ENCODE assay signal across 9 cellular contexts in the genomic region with DNA sequence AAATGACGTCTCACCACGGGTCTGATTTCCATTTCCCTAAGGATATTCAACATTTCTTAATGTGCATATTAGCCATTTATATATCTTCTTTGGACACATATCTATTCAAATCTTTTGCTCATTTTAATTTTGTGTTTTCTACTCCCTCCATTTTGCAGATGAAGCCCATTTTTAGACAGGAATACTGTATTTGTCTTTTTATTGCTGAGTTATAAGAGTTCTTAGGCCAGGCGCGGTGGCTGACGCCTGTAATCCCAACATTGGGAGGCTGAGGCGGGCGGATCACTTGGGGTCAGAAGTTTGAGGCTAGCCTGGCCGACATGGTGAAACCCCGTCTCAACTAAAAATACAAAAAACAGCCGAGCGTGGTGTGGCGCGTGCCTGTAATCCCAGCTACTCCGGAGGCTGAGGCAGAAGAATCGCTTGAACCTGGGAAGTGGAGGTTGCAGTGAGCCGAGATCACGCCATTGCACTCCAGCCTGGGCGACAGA. TPM values are rescaled to one million over a fixed set of nuclear protein-coding genes. Genes with fewer than 3 reads are reported as not detected.
DNase-seq lines count a peak whose midpoint lies in the region; ATAC-seq, FAIRE-seq and TF ChIP-seq lines count a peak whose summit lies in the region.
"Not testable (repeated sequence)": the region's sequence is repeated elsewhere in the genome, so short reads cannot be mapped to it uniquely, and the experiment has no call there.
"Had no signal": no experiment of that assay in that cellular context is flagged by ENCODE, and none has a peak within 500 bp of the region (broad histone marks: within the 10 kb centered on the region; RNA-seq: fewer than 3 reads in every experiment).

No MANE protein-coding gene starts in this region.

- H3K79me2 ChIP-seq in HepG2 (ENCODE audit: insufficient read depth, low read length) = peaks cover 44% of the 10 kb centered on the region

- not testable (repeated sequence) for H2AFZ ChIP-seq in HepG2 (ENCODE audit: low read length)

- POLR2A ChIA-PET in HepG2 (lab: Yijun Ruan, JAX) = interaction anchor here (0.7 to 2.7 kb wide), 6 partner anchors 28 to 50 kb away, joined by 3 to 17 read pairs (median 6); partner anchors contain the start of gene TMEM25

- H3K4me3 ChIP-seq in GM12865 (ENCODE audit: low read depth, low read length) = peak overlapping the region; percentile 93
- peak overlapping the region; percentile 99 for H3K4me3 ChIP-seq in RWPE2 (ENCODE audit: severe bottlenecking)
- H3K4me3 ChIP-seq in HepG2 (replicated peaks in 1 of 3; ENCODE audit: insufficient read depth in 1 of 3, low read depth in 2 of 3, low read length in 3 of 3) = peak overlapping the region; percentile 68 to 97 (median 94)
- peak overlapping the region; percentile 85 for H3K4me3 ChIP-seq in rectal smooth muscle tissue (ENCODE audit: low read length)
- H3K4me3 ChIP-seq in aorta (ENCODE audit: low read length in 2 of 2) = peak overlapping the region; percentile 22 to 56

- H4K20me1 ChIP-seq in HepG2 (ENCODE audit: insufficient read depth, low read length) = peaks cover 33% of the 10 kb centered on the region

- H3K9me3 ChIP-seq in RWPE2 (ENCODE audit: severe bottlenecking); HepG2 (ENCODE audit: low read length); aorta (ENCODE audit: control insufficient read depth, low read length): not testable (repeated sequence)

- intact Hi-C loops in HepG2 (cut with micrococcal nuclease; ENCODE audit: unreplicated experiment) (loop anchor here (5.0 kb wide), 1 partner anchor 36 kb away; the partner anchor contains the start of gene PHLDB1), aorta (cut with DNase I) (loop anchor here (5.0 kb wide), 1 partner anchor 36 kb away; the partner anchor contains the start of gene PHLDB1 (in 2 of the 2))

- TF ChIP-seq EP300 in HepG2 (IDR thresholded peaks at IDR 0.05; ENCODE audit: low read depth in 2 of 2, low read length in 2 of 2); HepG2 (CRISPR knock-in tag; IDR thresholded peaks at IDR 0.05; ENCODE audit: borderline replicate concordance): not testable (repeated sequence)

- BruUV-seq in HepG2 (replicated peaks; lab: Mats Ljungman, UMichigan) = TSS peak; percentile 85

- not testable (repeated sequence) for H3K27me3 ChIP-seq in RWPE2 (ENCODE audit: insufficient read depth, poor library complexity, severe bottlenecking); HepG2 (ENCODE audit: control insufficient read depth in 1 of 2, insufficient read depth in 2 of 2, low read length in 2 of 2); rectal smooth muscle tissue (ENCODE audit: control insufficient read depth, insufficient read depth, low read length); aorta (ENCODE audit: control insufficient read depth in 1 of 2, insufficient read depth in 2 of 2, low read length in 1 of 2)

- not testable (repeated sequence) for TF ChIP-seq POLR2A in HepG2 (IDR thresholded peaks at IDR 0.05; ENCODE audit: insufficient read depth in 1 of 2, low read depth in 2 of 2, low read length in 2 of 2)

- TF ChIP-seq CTCF in GM12865 (IDR thresholded peaks at IDR 0.05; ENCODE audit: insufficient read depth, low read depth, low read length, missing control alignments); RWPE2 (IDR thresholded peaks at IDR 0.05; ENCODE audit: poor library complexity, severe bottlenecking); HepG2 (CRISPR knock-in tag; IDR thresholded peaks at IDR 0.05): not testable (repeated sequence)

- CTCF ChIA-PET in HepG2 (lab: Yijun Ruan, JAX; ENCODE audit: low intra/inter-chr PET ratio, low total read pairs) = not testable (repeated sequence)

- peaks cover 12% of the 10 kb centered on the region for H3K4me1 ChIP-seq in RWPE2 (ENCODE audit: insufficient read depth, poor library complexity, severe bottlenecking)
- peaks cover 47% of the 10 kb centered on the region for H3K4me1 ChIP-seq in HepG2 (ENCODE audit: insufficient read depth, low read length)
- H3K4me1 ChIP-seq in rectal smooth muscle tissue (ENCODE audit: control insufficient read depth, insufficient read depth, low read length) = peaks cover 20% of the 10 kb centered on the region
- H3K4me1 ChIP-seq in aorta (ENCODE audit: control insufficient read depth in 1 of 2, insufficient read depth in 2 of 2, low read length in 2 of 2) = not testable (repeated sequence)

- peak overlapping the region; percentile 67 for H3K4me2 ChIP-seq in HepG2 (ENCODE audit: low read depth, low read length)

- ATAC-seq in HG03280 (IDR thresholded peaks at IDR 0.05; ENCODE audit: unreplicated experiment) = peak; percentile 8
- ATAC-seq in RWPE2 (ENCODE audit: low read depth); HepG2; aorta (ENCODE audit: low FRiP score): not testable (repeated sequence)

- DNase-seq in GM12865 (ENCODE audit: low read depth) = peak; percentile 11
- DNase-seq in RWPE2 (ENCODE audit: low spot score); epithelial cell of prostate (ENCODE audit: low read depth, low spot score); HepG2 (ENCODE audit: low spot score): not testable (repeated sequence)
- DNase-seq in activated naive CD4-positive, alpha-beta T cell treated with anti-CD3 and anti-CD28 coated beads, Interleukin-2, amount 50 U/mL, for 16 hours = peak; percentile 15
- peak; percentile 55 to 66 for DNase-seq in aorta

- H3K36me3 ChIP-seq in RWPE2 (ENCODE audit: low read depth) = peaks cover 26% of the 10 kb centered on the region
- not testable (repeated sequence) for H3K36me3 ChIP-seq in HepG2 (replicated peaks in 1 of 2; ENCODE audit: control insufficient read depth in 1 of 2, insufficient read depth in 2 of 2, low read length in 2 of 2); rectal smooth muscle tissue (ENCODE audit: control insufficient read depth, insufficient read depth, low read length); aorta (ENCODE audit: control insufficient read depth in 1 of 2, insufficient read depth in 2 of 2, low read length in 1 of 2)

- not testable (repeated sequence) for FAIRE-seq in HepG2 (lab: Jason Lieb, UNC)

- H3K27ac ChIP-seq in RWPE2 (ENCODE audit: poor library complexity, severe bottlenecking) (peak overlapping the region; percentile 73), epithelial cell of prostate (peak overlapping the region; percentile 82), HepG2 (ENCODE audit: extremely low read length, insufficient read depth, low read length) (peak overlapping the region; percentile 95), rectal smooth muscle tissue (ENCODE audit: low read depth, low read length) (peak overlapping the region; percentile 96), aorta (ENCODE audit: low read depth in 1 of 2, low read length in 2 of 2) (peak overlapping the region; percentile 33 to 91)

- 34% methylated on average over 18 of the region's 18 CpGs for WGBS in HepG2 (ENCODE audit: low lambda C conversion rate)
- WGBS in aorta, 2 donors = 7 to 19% methylated on average over 18 of the region's 18 CpGs

- TF ChIP-seq RAD21 in HepG2 (CRISPR knock-in tag; IDR thresholded peaks at IDR 0.05) = not testable (repeated sequence)

- H3K9ac ChIP-seq in HepG2 (ENCODE audit: insufficient read depth, low read depth, low read length) = peak overlapping the region; percentile 100; the same call in 1 of the 2 replicates
- H3K9ac ChIP-seq in rectal smooth muscle tissue (ENCODE audit: low read length) = not testable (repeated sequence)

- in situ Hi-C loops in HepG2 (cut with HindIII; ENCODE audit: extremely low pct_ligation_motif_present, low pct_unique_long_range_greater_than_20kb) = not testable (repeated sequence)

RNA-seq across cellular contexts. Expression of gene ARCN1, which starts 0.6 kb away (rescaled TPM):
- 148 and 215 TPM in 2 replicates for total RNA-seq in HepG2 (2016; rRNA removed; fragmentation: Illumina TruSeq; extraction: Trizol)
- 21.7 and 21.9 TPM in 2 replicates for total RNA-seq in HepG2 (2016; cell fraction: cytosol; rRNA removed; fragmentation: Illumina TruSeq; extraction: Trizol; ENCODE audit: low read depth)
- total RNA-seq in HepG2 (2016; cell fraction: insoluble cytoplasmic fraction; rRNA removed; fragmentation: Illumina TruSeq; extraction: Trizol) = 143 and 206 TPM in 2 replicates
- 62.1 and 63.9 TPM in 2 replicates for total RNA-seq in HepG2 (2016; cell fraction: membrane; rRNA removed; fragmentation: Illumina TruSeq; extraction: Trizol)
- 61.5 and 78.3 TPM in 2 replicates for total RNA-seq in HepG2 (2016; cell fraction: nucleus; rRNA removed; fragmentation: Illumina TruSeq; extraction: Trizol)
- 143 and 200 TPM in 2 replicates for polyA plus RNA-seq in HepG2 (2011; rRNA removed)
- polyA plus RNA-seq in HepG2 (2011; cell fraction: cytosol; rRNA removed) = 147 and 192 TPM in 2 replicates
- 33.6 and 35.8 TPM in 2 replicates for polyA plus RNA-seq in HepG2 (2011; cell fraction: nucleus; rRNA removed)
- polyA plus RNA-seq in HepG2 (2012) = 80.9 and 111 TPM in 2 replicates
- 9.1 and 10.1 TPM in 2 replicates for polyA plus RNA-seq in HepG2 (2016; cell fraction: cytosol; fragmentation: Illumina TruSeq; extraction: Trizol; ENCODE audit: low read depth)
- 221 and 222 TPM in 2 replicates for polyA plus RNA-seq in HepG2 (2016; cell fraction: insoluble cytoplasmic fraction; fragmentation: Illumina TruSeq; extraction: Trizol; ENCODE audit: low read depth)
- polyA plus RNA-seq in HepG2 (2016; cell fraction: membrane; fragmentation: Illumina TruSeq; extraction: Trizol; ENCODE audit: low read depth) = 36.4 and 39.3 TPM in 2 replicates
- polyA plus RNA-seq in HepG2 (2016; cell fraction: nucleus; fragmentation: Illumina TruSeq; extraction: Trizol; ENCODE audit: insufficient read depth, low read depth) = 95.2 and 101 TPM in 2 replicates
- polyA minus RNA-seq in HepG2 (2011; rRNA and poly(A)+ RNA removed; ENCODE audit: low replicate concordance) = 78.7 and 166 TPM in 2 replicates
- 105 and 121 TPM in 2 replicates for polyA minus RNA-seq in HepG2 (2011; cell fraction: cytosol; rRNA and poly(A)+ RNA removed)
- polyA minus RNA-seq in HepG2 (2011; cell fraction: nucleus; rRNA and poly(A)+ RNA removed) = 31.7 and 41.9 TPM in 2 replicates
- total RNA-seq in aorta = 100 to 1,000 TPM; 128 to 170 TPM
- polyA plus RNA-seq in aorta = 10 to 100 TPM; 67.6 to 69.0 TPM

RNA-seq across cellular contexts. Expression of gene IFT46, which starts 5.9 kb away (rescaled TPM):
- total RNA-seq in HepG2 (2016; rRNA removed; fragmentation: Illumina TruSeq; extraction: Trizol) = 15.4 and 23.9 TPM in 2 replicates
- total RNA-seq in HepG2 (2016; cell fraction: cytosol; rRNA removed; fragmentation: Illumina TruSeq; extraction: Trizol; ENCODE audit: low read depth) = 12.4 and 18.8 TPM in 2 replicates
- 14.7 and 23.4 TPM in 2 replicates for total RNA-seq in HepG2 (2016; cell fraction: insoluble cytoplasmic fraction; rRNA removed; fragmentation: Illumina TruSeq; extraction: Trizol)
- total RNA-seq in HepG2 (2016; cell fraction: membrane; rRNA removed; fragmentation: Illumina TruSeq; extraction: Trizol) = 10.2 and 11.5 TPM in 2 replicates
- total RNA-seq in HepG2 (2016; cell fraction: nucleus; rRNA removed; fragmentation: Illumina TruSeq; extraction: Trizol) = 7.4 and 8.0 TPM in 2 replicates
- 9.3 and 9.8 TPM in 2 replicates for polyA plus RNA-seq in HepG2 (2011; rRNA removed)
- 8.2 and 9.6 TPM in 2 replicates for polyA plus RNA-seq in HepG2 (2011; cell fraction: cytosol; rRNA removed)
- 3.4 and 5.1 TPM in 2 replicates for polyA plus RNA-seq in HepG2 (2011; cell fraction: nucleus; rRNA removed)
- polyA plus RNA-seq in HepG2 (2012) = 5.8 and 8.4 TPM in 2 replicates
- 2.6 and 2.9 TPM in 2 replicates for polyA plus RNA-seq in HepG2 (2016; cell fraction: cytosol; fragmentation: Illumina TruSeq; extraction: Trizol; ENCODE audit: low read depth)
- 20.5 and 21.3 TPM in 2 replicates for polyA plus RNA-seq in HepG2 (2016; cell fraction: insoluble cytoplasmic fraction; fragmentation: Illumina TruSeq; extraction: Trizol; ENCODE audit: low read depth)
- 5.9 TPM in 2 replicates for polyA plus RNA-seq in HepG2 (2016; cell fraction: membrane; fragmentation: Illumina TruSeq; extraction: Trizol; ENCODE audit: low read depth)
- polyA plus RNA-seq in HepG2 (2016; cell fraction: nucleus; fragmentation: Illumina TruSeq; extraction: Trizol; ENCODE audit: insufficient read depth, low read depth) = 9.4 and 10.2 TPM in 2 replicates
- polyA minus RNA-seq in HepG2 (2011; rRNA and poly(A)+ RNA removed; ENCODE audit: low replicate concordance) = 9.5 and 19.1 TPM in 2 replicates
- polyA minus RNA-seq in HepG2 (2011; cell fraction: cytosol; rRNA and poly(A)+ RNA removed) = 5.0 and 5.8 TPM in 2 replicates
- 4.4 and 6.0 TPM in 2 replicates for polyA minus RNA-seq in HepG2 (2011; cell fraction: nucleus; rRNA and poly(A)+ RNA removed)
- total RNA-seq in aorta = 10 to 100 TPM; 15.0 to 22.5 TPM
- 10 to 100 TPM; 24.2 to 31.8 TPM for polyA plus RNA-seq in aorta

RNA-seq across cellular contexts. Expression of gene PHLDB1, which starts 35.8 kb away (rescaled TPM):
- total RNA-seq in HepG2 (2016; rRNA removed; fragmentation: Illumina TruSeq; extraction: Trizol) (9.9 and 13.8 TPM in 2 replicates), aorta (100 to 1,000 TPM; 260 to 274 TPM)
- 3.6 and 5.0 TPM in 2 replicates for total RNA-seq in HepG2 (2016; cell fraction: cytosol; rRNA removed; fragmentation: Illumina TruSeq; extraction: Trizol; ENCODE audit: low read depth)
- 7.9 and 11.9 TPM in 2 replicates for total RNA-seq in HepG2 (2016; cell fraction: insoluble cytoplasmic fraction; rRNA removed; fragmentation: Illumina TruSeq; extraction: Trizol)
- 7.7 and 8.9 TPM in 2 replicates for total RNA-seq in HepG2 (2016; cell fraction: membrane; rRNA removed; fragmentation: Illumina TruSeq; extraction: Trizol)
- total RNA-seq in HepG2 (2016; cell fraction: nucleus; rRNA removed; fragmentation: Illumina TruSeq; extraction: Trizol) = 12.4 and 22.0 TPM in 2 replicates
- polyA plus RNA-seq in HepG2 (2011; rRNA removed) (14.2 and 18.3 TPM in 2 replicates), aorta (100 to 1,000 TPM in 1 of 2 donors, 10 to 100 TPM in 1; 38.3 to 290 TPM)
- 9.1 and 10.7 TPM in 2 replicates for polyA plus RNA-seq in HepG2 (2011; cell fraction: cytosol; rRNA removed)
- 57.1 and 61.1 TPM in 2 replicates for polyA plus RNA-seq in HepG2 (2011; cell fraction: nucleus; rRNA removed)
- polyA plus RNA-seq in HepG2 (2012) = 7.5 and 8.6 TPM in 2 replicates
- 1.4 TPM in 2 replicates for polyA plus RNA-seq in HepG2 (2016; cell fraction: cytosol; fragmentation: Illumina TruSeq; extraction: Trizol; ENCODE audit: low read depth)
- 7.3 and 8.6 TPM in 2 replicates for polyA plus RNA-seq in HepG2 (2016; cell fraction: insoluble cytoplasmic fraction; fragmentation: Illumina TruSeq; extraction: Trizol; ENCODE audit: low read depth)
- 2.1 and 2.9 TPM in 2 replicates for polyA plus RNA-seq in HepG2 (2016; cell fraction: membrane; fragmentation: Illumina TruSeq; extraction: Trizol; ENCODE audit: low read depth)
- 34.7 and 36.2 TPM in 2 replicates for polyA plus RNA-seq in HepG2 (2016; cell fraction: nucleus; fragmentation: Illumina TruSeq; extraction: Trizol; ENCODE audit: insufficient read depth, low read depth)
- 17.4 and 33.6 TPM in 2 replicates for polyA minus RNA-seq in HepG2 (2011; rRNA and poly(A)+ RNA removed; ENCODE audit: low replicate concordance)
- 12.5 and 14.8 TPM in 2 replicates for polyA minus RNA-seq in HepG2 (2011; cell fraction: cytosol; rRNA and poly(A)+ RNA removed)
- polyA minus RNA-seq in HepG2 (2011; cell fraction: nucleus; rRNA and poly(A)+ RNA removed) = 33.9 and 34.2 TPM in 2 replicates

RNA-seq across cellular contexts. Expression of gene TMEM25, which starts 40.6 kb away (rescaled TPM):
- 4.5 and 7.5 TPM in 2 replicates for total RNA-seq in HepG2 (2016; rRNA removed; fragmentation: Illumina TruSeq; extraction: Trizol)
- 6.2 and 7.2 TPM in 2 replicates for total RNA-seq in HepG2 (2016; cell fraction: cytosol; rRNA removed; fragmentation: Illumina TruSeq; extraction: Trizol; ENCODE audit: low read depth)
- total RNA-seq in HepG2 (2016; cell fraction: insoluble cytoplasmic fraction; rRNA removed; fragmentation: Illumina TruSeq; extraction: Trizol) = 3.9 and 8.9 TPM in 2 replicates
- 8.9 and 11.8 TPM in 2 replicates for total RNA-seq in HepG2 (2016; cell fraction: membrane; rRNA removed; fragmentation: Illumina TruSeq; extraction: Trizol)
- total RNA-seq in HepG2 (2016; cell fraction: nucleus; rRNA removed; fragmentation: Illumina TruSeq; extraction: Trizol) = 8.4 and 8.5 TPM in 2 replicates
- 17.2 and 23.4 TPM in 2 replicates for polyA plus RNA-seq in HepG2 (2011; rRNA removed)
- 12.4 and 19.7 TPM in 2 replicates for polyA plus RNA-seq in HepG2 (2011; cell fraction: cytosol; rRNA removed)
- polyA plus RNA-seq in HepG2 (2011; cell fraction: nucleus; rRNA removed) = 40.8 and 47.6 TPM in 2 replicates
- polyA plus RNA-seq in HepG2 (2012) = 8.5 and 9.2 TPM in 2 replicates
- polyA plus RNA-seq in HepG2 (2016; cell fraction: cytosol; fragmentation: Illumina TruSeq; extraction: Trizol; ENCODE audit: low read depth) = 6.8 and 8.7 TPM in 2 replicates
- polyA plus RNA-seq in HepG2 (2016; cell fraction: insoluble cytoplasmic fraction; fragmentation: Illumina TruSeq; extraction: Trizol; ENCODE audit: low read depth) = 4.6 and 5.1 TPM in 2 replicates
- 9.5 and 10.8 TPM in 2 replicates for polyA plus RNA-seq in HepG2 (2016; cell fraction: membrane; fragmentation: Illumina TruSeq; extraction: Trizol; ENCODE audit: low read depth)
- polyA plus RNA-seq in HepG2 (2016; cell fraction: nucleus; fragmentation: Illumina TruSeq; extraction: Trizol; ENCODE audit: insufficient read depth, low read depth) = 20.9 and 21.2 TPM in 2 replicates
- 2.7 and 44.5 TPM in 2 replicates for polyA minus RNA-seq in HepG2 (2011; rRNA and poly(A)+ RNA removed; ENCODE audit: low replicate concordance)
- 6.7 and 7.2 TPM in 2 replicates for polyA minus RNA-seq in HepG2 (2011; cell fraction: cytosol; rRNA and poly(A)+ RNA removed)
- polyA minus RNA-seq in HepG2 (2011; cell fraction: nucleus; rRNA and poly(A)+ RNA removed) = 20.9 and 25.5 TPM in 2 replicates
- 10 to 100 TPM; 20.7 to 29.8 TPM for total RNA-seq in aorta
- 10 to 100 TPM; 30.2 to 32.2 TPM for polyA plus RNA-seq in aorta

RNA-seq across cellular contexts. Expression of gene TTC36, which starts 44.4 kb away (rescaled TPM):
- total RNA-seq in HepG2 (2016; rRNA removed; fragmentation: Illumina TruSeq; extraction: Trizol) = 0.40 TPM in 1 of 2 replicates, not detected in the other
- total RNA-seq in HepG2 (2016; cell fraction: cytosol; rRNA removed; fragmentation: Illumina TruSeq; extraction: Trizol; ENCODE audit: low read depth) = 0.62 and 1.2 TPM in 2 replicates
- total RNA-seq in HepG2 (2016; cell fraction: insoluble cytoplasmic fraction; rRNA removed; fragmentation: Illumina TruSeq; extraction: Trizol) = 0.26 TPM in 1 of 2 replicates, not detected in the other
- 0.45 TPM in 1 of 2 replicates, not detected in the other for total RNA-seq in HepG2 (2016; cell fraction: membrane; rRNA removed; fragmentation: Illumina TruSeq; extraction: Trizol)
- total RNA-seq in HepG2 (2016; cell fraction: nucleus; rRNA removed; fragmentation: Illumina TruSeq; extraction: Trizol) = 0.47 and 0.84 TPM in 2 replicates
- polyA plus RNA-seq in HepG2 (2011; rRNA removed) = 0.13 TPM in 1 of 2 replicates, not detected in the other
- polyA plus RNA-seq in HepG2 (2011; cell fraction: cytosol; rRNA removed) = 0.08 and 0.11 TPM in 2 replicates
- 0.27 and 0.62 TPM in 2 replicates for polyA plus RNA-seq in HepG2 (2011; cell fraction: nucleus; rRNA removed)
- not detected in 2 replicates for polyA plus RNA-seq in HepG2 (2012)
- polyA plus RNA-seq in HepG2 (2016; cell fraction: cytosol; fragmentation: Illumina TruSeq; extraction: Trizol; ENCODE audit: low read depth) = 0.28 and 0.53 TPM in 2 replicates
- 0.38 TPM in 1 of 2 replicates, not detected in the other for polyA plus RNA-seq in HepG2 (2016; cell fraction: insoluble cytoplasmic fraction; fragmentation: Illumina TruSeq; extraction: Trizol; ENCODE audit: low read depth)
- polyA plus RNA-seq in HepG2 (2016; cell fraction: membrane; fragmentation: Illumina TruSeq; extraction: Trizol; ENCODE audit: low read depth) = 0.23 and 0.47 TPM in 2 replicates
- not detected in 2 replicates for polyA plus RNA-seq in HepG2 (2016; cell fraction: nucleus; fragmentation: Illumina TruSeq; extraction: Trizol; ENCODE audit: insufficient read depth, low read depth)
- polyA minus RNA-seq in HepG2 (2011; rRNA and poly(A)+ RNA removed; ENCODE audit: low replicate concordance) = 0.24 TPM in 1 of 2 replicates, not detected in the other
- not detected in 2 replicates for polyA minus RNA-seq in HepG2 (2011; cell fraction: cytosol; rRNA and poly(A)+ RNA removed)
- polyA minus RNA-seq in HepG2 (2011; cell fraction: nucleus; rRNA and poly(A)+ RNA removed) = 0.87 and 1.2 TPM in 2 replicates
- under 1 TPM in 1 of 2 donors, not detected in 1; 0.42 TPM for total RNA-seq in aorta
- under 1 TPM in 1 of 2 donors, not detected in 1; 0.95 TPM for polyA plus RNA-seq in aorta
- total RNA-seq: HT-29 had no signal

Comparison
In these comparisons a context has a peak if more than half of its experiments do, and no peak if none do; other contexts are left out.
1. H3K4me3 ChIP-seq: peak in every context shown above with its lines; median percentile 99 in RWPE2; 94 in HepG2; 93 in GM12865; 85 in rectal smooth muscle tissue; 39 in aorta.
2. RNA of gene PHLDB1, which starts 35.8 kb away (total RNA-seq): 260 to 274 TPM in aorta; 3.6 to 22.0 TPM in HepG2; every median in the first group is over 10 times any median in the second.
3. Peak in every context shown above with its lines, with median percentiles within 50 percentile points of each other: H3K27ac ChIP-seq.